In the genomic region with DNA sequence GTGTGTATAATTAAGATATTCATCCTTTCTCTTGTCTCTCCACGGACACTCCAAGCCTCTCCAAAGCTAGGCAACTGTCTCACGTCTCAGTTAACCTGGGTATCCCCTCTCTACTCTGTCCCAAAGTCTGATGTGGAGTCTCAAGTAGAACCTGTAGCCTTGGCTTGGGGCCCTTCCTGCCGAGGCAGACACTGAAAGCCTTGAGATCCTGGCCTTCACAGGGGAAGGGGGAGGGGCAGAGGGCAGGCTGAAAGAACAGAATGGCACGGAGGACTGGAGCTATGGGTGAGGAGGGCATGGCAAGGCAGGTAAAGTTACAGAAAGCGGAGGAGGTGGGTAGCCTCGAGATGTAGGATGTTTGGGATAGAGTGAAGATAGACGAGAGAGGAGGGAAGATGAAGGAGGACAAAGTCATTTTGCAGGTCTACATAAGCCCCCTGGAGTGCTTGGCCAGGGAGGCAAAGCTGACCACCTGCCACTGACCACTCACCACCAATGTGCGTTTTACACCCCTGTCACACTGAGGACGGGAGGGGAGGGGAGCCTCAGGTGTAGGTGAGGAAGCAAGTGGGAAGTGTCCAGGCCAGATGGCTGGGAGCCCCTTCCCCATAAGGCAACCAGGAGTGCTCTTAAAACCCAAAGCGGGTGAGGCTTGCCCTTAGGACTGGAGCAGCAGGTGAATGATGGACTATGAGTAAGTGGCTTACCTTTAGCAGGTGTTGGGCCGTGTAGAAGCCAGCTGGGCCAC, we compare ENCODE assay signal across 12 cellular contexts. TPM values are rescaled to one million over a fixed set of nuclear protein-coding genes. Genes with fewer than 3 reads are reported as not detected.
DNase-seq lines count a peak whose midpoint lies in the region; ATAC-seq and TF ChIP-seq lines count a peak whose summit lies in the region.
"Had no signal": no experiment of that assay in that cellular context is flagged by ENCODE, and none has a peak within 500 bp of the region (broad histone marks: within the 10 kb centered on the region; RNA-seq: fewer than 3 reads in every experiment).

No MANE protein-coding gene starts in this region.

- H3K27me3 Mint-ChIP-seq in activated naive CD4-positive, alpha-beta T cell treated with anti-CD3 and anti-CD28 coated beads, Interleukin-2, amount 10 ng/mL, durations not matched to agents 7 days and 5 days = no peaks in the 10 kb centered on the region
- no peaks in the 10 kb centered on the region for H3K27me3 Mint-ChIP-seq in activated CD8-positive, alpha-beta T cell treated with anti-CD3 and anti-CD28 coated beads, Interleukin-2, amount 10 ng/mL, durations not matched to agents 7 days and 5 days (ENCODE audit: low read depth)

- no peaks in the 10 kb centered on the region for H3K9me3 Mint-ChIP-seq in activated naive CD4-positive, alpha-beta T cell treated with anti-CD3 and anti-CD28 coated beads, Interleukin-2, amount 10 ng/mL, durations not matched to agents 7 days and 5 days
- no peaks in the 10 kb centered on the region for H3K9me3 Mint-ChIP-seq in activated CD8-positive, alpha-beta T cell treated with anti-CD3 and anti-CD28 coated beads, Interleukin-2, amount 10 ng/mL, durations not matched to agents 7 days and 5 days (ENCODE audit: insufficient read depth)

- peaks cover 5% of the 10 kb centered on the region for H3K36me3 Mint-ChIP-seq in activated naive CD4-positive, alpha-beta T cell treated with anti-CD3 and anti-CD28 coated beads, Interleukin-2, amount 10 ng/mL, durations not matched to agents 7 days and 5 days
- peaks cover 5% of the 10 kb centered on the region for H3K36me3 Mint-ChIP-seq in activated CD8-positive, alpha-beta T cell treated with anti-CD3 and anti-CD28 coated beads, Interleukin-2, amount 10 ng/mL, durations not matched to agents 7 days and 5 days (ENCODE audit: low read depth)

- POLR2A ChIA-PET in activated CD8-positive, alpha-beta T cell treated with anti-CD3 and anti-CD28 coated beads, Interleukin-2, amount 10 ng/mL, durations not matched to agents 7 days and 5 days (lab: Charles Lee) = no interaction called here

- H3K27ac Mint-ChIP-seq in activated naive CD4-positive, alpha-beta T cell treated with anti-CD3 and anti-CD28 coated beads, Interleukin-2, amount 10 ng/mL, durations not matched to agents 7 days and 5 days = no peak overlapping the region
- H3K27ac Mint-ChIP-seq in activated CD8-positive, alpha-beta T cell treated with anti-CD3 and anti-CD28 coated beads, Interleukin-2, amount 10 ng/mL, durations not matched to agents 7 days and 5 days = peak overlapping the region; percentile 47

- H3K4me1 ChIP-seq in thoracic aorta (ENCODE audit: control insufficient read depth in 1 of 2, low read depth in 2 of 2) = peaks cover 9 to 15% of the 10 kb centered on the region in 2 donors

- no peaks in the 10 kb centered on the region for H3K27me3 ChIP-seq in thoracic aorta (replicated peaks; ENCODE audit: insufficient read depth)

- H3K27ac ChIP-seq in thoracic aorta = no peak overlapping the region

- no peak for DNase-seq in activated naive CD4-positive, alpha-beta T cell treated with anti-CD3 and anti-CD28 coated beads, Interleukin-2, amount 10 ng/mL, durations not matched to agents 7 days and 5 days
- no peak for DNase-seq in activated naive CD4-positive, alpha-beta T cell treated with anti-CD3 and anti-CD28 coated beads, Interleukin-2, amount 50 U/mL, for 16 hours
- no peak for DNase-seq in activated CD8-positive, alpha-beta T cell treated with anti-CD3 and anti-CD28 coated beads, Interleukin-2, amount 10 ng/mL, durations not matched to agents 7 days and 5 days
- DNase-seq in thoracic aorta (ENCODE audit: low spot score) = no peak
- DNase-seq in COR-L47 (lab: John Stamatoyannopoulos, UW) = no peak
- no peak for DNase-seq in RKO (ENCODE audit: low spot score)
- DNase-seq: DMS 273 treated with DMSO at 0.1 percent for 48 hours, left ventricle myocardium superior, NCI-H187 had no signal

- H3K9me3 ChIP-seq in thoracic aorta = no peaks in the 10 kb centered on the region

- peaks cover 48% of the 10 kb centered on the region for H3K4me1 Mint-ChIP-seq in activated naive CD4-positive, alpha-beta T cell treated with anti-CD3 and anti-CD28 coated beads, Interleukin-2, amount 10 ng/mL, durations not matched to agents 7 days and 5 days
- peaks cover 33% of the 10 kb centered on the region for H3K4me1 Mint-ChIP-seq in activated CD8-positive, alpha-beta T cell treated with anti-CD3 and anti-CD28 coated beads, Interleukin-2, amount 10 ng/mL, durations not matched to agents 7 days and 5 days (ENCODE audit: low read depth)

- peak overlapping the region; percentile 79 for H3K4me3 Mint-ChIP-seq in activated naive CD4-positive, alpha-beta T cell treated with anti-CD3 and anti-CD28 coated beads, Interleukin-2, amount 10 ng/mL, durations not matched to agents 7 days and 5 days
- peak overlapping the region; percentile 82 for H3K4me3 Mint-ChIP-seq in activated CD8-positive, alpha-beta T cell treated with anti-CD3 and anti-CD28 coated beads, Interleukin-2, amount 10 ng/mL, durations not matched to agents 7 days and 5 days

- peak overlapping the region; percentile 77 for H3K4me3 ChIP-seq in iPS-11a (ENCODE audit: low read depth, low read length)
- peak overlapping the region; percentile 85 for H3K4me3 ChIP-seq in thoracic aorta

- no peak for ATAC-seq in activated CD8-positive, alpha-beta T cell treated with anti-CD3 and anti-CD28 coated beads, Interleukin-2, amount 10 ng/mL, durations not matched to agents 7 days and 5 days
- ATAC-seq in thoracic aorta (ENCODE audit: insufficient number of reproducible peaks, low FRiP score, low read depth) = no peak
- ATAC-seq in HG02840 (IDR thresholded peaks at IDR 0.05; ENCODE audit: low FRiP score, unreplicated experiment) = no peak
- ATAC-seq: left ventricle myocardium superior had no signal

- H3K36me3 ChIP-seq in thoracic aorta = no peaks in the 10 kb centered on the region

- CTCF ChIA-PET in activated naive CD4-positive, alpha-beta T cell treated with anti-CD3 and anti-CD28 coated beads, Interleukin-2, amount 10 ng/mL, durations not matched to agents 7 days and 5 days (lab: Charles Lee) = interaction anchor here (1.9 to 5.4 kb wide), 4 partner anchors 9 to 100 kb away, joined by 4 to 26 read pairs (median 15); partner anchors contain the start of gene GRIN2C
- CTCF ChIA-PET in activated CD8-positive, alpha-beta T cell treated with anti-CD3 and anti-CD28 coated beads, Interleukin-2, amount 10 ng/mL, durations not matched to agents 7 days and 5 days (lab: Charles Lee) = interaction anchor here (6.7 to 18.9 kb wide), 2 partner anchors 8 to 81 kb away, joined by 76 to 294 read pairs; partner anchors contain the start of gene GRIN2C

- no peak for TF ChIP-seq CTCF in thoracic aorta (IDR thresholded peaks at IDR 0.05)

RNA-seq across cellular contexts. Expression of gene FDXR, which starts 1.3 kb away (rescaled TPM):
- 10 to 100 TPM; 29.5 to 35.5 TPM for total RNA-seq in activated CD8-positive, alpha-beta T cell treated with anti-CD3 and anti-CD28 coated beads, Interleukin-2, amount 10 ng/mL, durations not matched to agents 7 days and 5 days
- total RNA-seq in thoracic aorta = 1 to 10 TPM; 4.4 to 9.7 TPM

RNA-seq across cellular contexts. Expression of gene GRIN2C, which starts 11.8 kb away (rescaled TPM):
- total RNA-seq in activated CD8-positive, alpha-beta T cell treated with anti-CD3 and anti-CD28 coated beads, Interleukin-2, amount 10 ng/mL, durations not matched to agents 7 days and 5 days = under 1 TPM; 0.18 to 0.21 TPM
- total RNA-seq in thoracic aorta = 1 to 10 TPM in 1 of 2 donors, under 1 TPM in 1; 0.42 to 1.4 TPM

RNA-seq across cellular contexts. Expression of gene FADS6, which starts 21.9 kb away (rescaled TPM):
- total RNA-seq in activated CD8-positive, alpha-beta T cell treated with anti-CD3 and anti-CD28 coated beads, Interleukin-2, amount 10 ng/mL, durations not matched to agents 7 days and 5 days = not detected
- total RNA-seq in thoracic aorta = not detected
- total RNA-seq: left ventricle myocardium superior had no signal

RNA-seq across cellular contexts. Expression of gene USH1G, which starts 51.6 kb away (rescaled TPM):
- not detected for total RNA-seq in activated CD8-positive, alpha-beta T cell treated with anti-CD3 and anti-CD28 coated beads, Interleukin-2, amount 10 ng/mL, durations not matched to agents 7 days and 5 days
- total RNA-seq in thoracic aorta = not detected
- total RNA-seq: cerebellum, left ventricle myocardium superior had no signal

RNA-seq across cellular contexts. Expression of gene OTOP2, which starts 52.6 kb away (rescaled TPM):
- total RNA-seq in activated CD8-positive, alpha-beta T cell treated with anti-CD3 and anti-CD28 coated beads, Interleukin-2, amount 10 ng/mL, durations not matched to agents 7 days and 5 days = not detected
- total RNA-seq in thoracic aorta = not detected
- total RNA-seq: cerebellum, left ventricle myocardium superior had no signal
